In genomic region chr1:246791303-246791918, GRCh38 we compare ENCODE assay signal across 20 cellular contexts.
"Had no signal": no experiment of that assay in that cellular context is flagged by ENCODE, and none has a peak within 500 bp of the region (broad histone marks: within the 10 kb centered on the region; RNA-seq: fewer than 3 reads in every experiment).

No MANE protein-coding gene starts in this region.

- H3K4me1 Mint-ChIP-seq: stimulated activated naive B cell treated with anti-CD40 and anti-IgM and Interleukin-4, amounts not matched to agents 10 μg/mL and 1 μg/mL and 100 μg/mL, for 72 hours had no signal

- FAIRE-seq: frontal cortex had no signal

- H3K36me3 Mint-ChIP-seq: stimulated activated naive B cell treated with anti-CD40 and anti-IgM and Interleukin-4, amounts not matched to agents 10 μg/mL and 1 μg/mL and 100 μg/mL, for 72 hours had no signal

- H3K4me3 Mint-ChIP-seq: nephron; stimulated activated naive B cell treated with anti-CD40 and anti-IgM and Interleukin-4, amounts not matched to agents 10 μg/mL and 1 μg/mL and 100 μg/mL, for 72 hours; stimulated activated naive CD8-positive, alpha-beta T cell treated with anti-CD3 and anti-CD28 coated beads, Interleukin-15, amount 100 ng/mL, for 72 hours had no signal

- H3K9me3 ChIP-seq: heart left ventricle, left ventricle myocardium inferior, thoracic aorta, transverse colon had no signal

- H3K27me3 ChIP-seq: transverse colon had no signal

- H3K9me3 Mint-ChIP-seq: nephron; stimulated activated naive B cell treated with anti-CD40 and anti-IgM and Interleukin-4, amounts not matched to agents 10 μg/mL and 1 μg/mL and 100 μg/mL, for 72 hours; stimulated activated naive CD8-positive, alpha-beta T cell treated with anti-CD3 and anti-CD28 coated beads, Interleukin-15, amount 100 ng/mL, for 72 hours had no signal

- H3K36me3 ChIP-seq: heart left ventricle, left ventricle myocardium inferior, thoracic aorta, transverse colon had no signal

- H3K27ac ChIP-seq: dorsolateral prefrontal cortex, heart left ventricle, left ventricle myocardium inferior, thoracic aorta, transverse colon had no signal

- H3K27ac Mint-ChIP-seq: nephron; stimulated activated naive B cell treated with anti-CD40 and anti-IgM and Interleukin-4, amounts not matched to agents 10 μg/mL and 1 μg/mL and 100 μg/mL, for 72 hours; stimulated activated naive CD8-positive, alpha-beta T cell treated with anti-CD3 and anti-CD28 coated beads, Interleukin-15, amount 100 ng/mL, for 72 hours had no signal

- H3K4me3 ChIP-seq: dorsolateral prefrontal cortex, heart left ventricle, left ventricle myocardium inferior, lung, thoracic aorta, transverse colon had no signal

- DNase-seq: cortex of kidney; dorsolateral prefrontal cortex; effector CD8-positive, alpha-beta T cell; heart left ventricle; hippocampal formation; islet precursor cell; left ventricle myocardium inferior; mesenchymal stem cell; midbrain; stimulated activated CD4-positive, alpha-beta T cell treated with anti-CD3 and anti-CD28 coated beads, Interleukin-2, amount 100 ng/mL, for 24 hours; stimulated activated CD4-positive, alpha-beta T cell treated with anti-CD3 and anti-CD28 coated beads, Interleukin-4, amount 100 ng/mL, for 4 hours; stimulated activated naive B cell treated with anti-CD40 and anti-IgM and Interleukin-4, amounts not matched to agents 10 μg/mL and 1 μg/mL and 100 μg/mL, for 72 hours; stimulated activated naive CD8-positive, alpha-beta T cell treated with anti-CD3 and anti-CD28 coated beads, Interleukin-15, amount 100 ng/mL, for 72 hours; transverse colon had no signal

- ATAC-seq: esophagus mucosa; heart left ventricle; sciatic nerve; stimulated activated naive B cell treated with anti-CD40 and anti-IgM and Interleukin-4, amounts not matched to agents 10 μg/mL and 1 μg/mL and 100 μg/mL, for 72 hours; stimulated activated naive CD8-positive, alpha-beta T cell treated with anti-CD3 and anti-CD28 coated beads, Interleukin-15, amount 100 ng/mL, for 72 hours had no signal
